ENCODE assay signal across 9 cellular contexts in genomic region chr1:33624991-33625870, GRCh38.
A peak's percentile ranks its signal among the peaks of the same experiment; 100 is the strongest.
DNase-seq lines count a peak whose midpoint lies in the region; ATAC-seq and TF ChIP-seq lines count a peak whose summit lies in the region.
"Had no signal": no experiment of that assay in that cellular context is flagged by ENCODE, and none has a peak within 500 bp of the region (broad histone marks: within the 10 kb centered on the region; RNA-seq: fewer than 3 reads in every experiment).

No MANE protein-coding gene starts in this region.

- H3K4me2 ChIP-seq in Karpas-422 (ENCODE audit: low read depth, low read length, poor library complexity, severe bottlenecking) = no peak overlapping the region

- H3K36me3 ChIP-seq in right atrium auricular region (no peaks in the 10 kb centered on the region), Karpas-422 (ENCODE audit: insufficient read depth, low read length) (no peaks in the 10 kb centered on the region), testis (ENCODE audit: low read depth, missing control alignments) (no peaks in the 10 kb centered on the region)

- no peak for TF ChIP-seq POLR2A in testis (IDR thresholded peaks at IDR 0.05)

- H3K9me3 ChIP-seq in right atrium auricular region (no peaks in the 10 kb centered on the region), Karpas-422 (ENCODE audit: low read length) (no peaks in the 10 kb centered on the region), testis (no peaks in the 10 kb centered on the region)

- H3K79me2 ChIP-seq in Karpas-422 (ENCODE audit: low read length) = no peaks in the 10 kb centered on the region

- H3K9ac ChIP-seq in Karpas-422 (ENCODE audit: low read length) = no peak overlapping the region

- H3K4me1 ChIP-seq in right atrium auricular region (no peaks in the 10 kb centered on the region), Karpas-422 (ENCODE audit: low read length) (no peaks in the 10 kb centered on the region), testis (no peaks in the 10 kb centered on the region)

- 66 to 81% methylated on average over 21 to 35 of the region's 35 CpGs for WGBS in testis, 2 donors

- H3K4me3 ChIP-seq in right atrium auricular region = no peak overlapping the region
- H3K4me3 ChIP-seq in Karpas-422 (ENCODE audit: low read length) = no peak overlapping the region
- no peak overlapping the region for H3K4me3 ChIP-seq in choroid plexus epithelial cell (ENCODE audit: low read depth, low read length)
- no peak overlapping the region for H3K4me3 ChIP-seq in testis

- no peak overlapping the region for H2AFZ ChIP-seq in Karpas-422 (ENCODE audit: low read length)

- H3K9me2 ChIP-seq in Karpas-422 (replicated peaks; ENCODE audit: insufficient read depth, low read length) = no peaks in the 10 kb centered on the region

- no peak for ATAC-seq in Right ventricle myocardium superior (ENCODE audit: poor library complexity)
- no peak for ATAC-seq in GM18867 (IDR thresholded peaks at IDR 0.05; ENCODE audit: unreplicated experiment)

- no peaks in the 10 kb centered on the region for H4K20me1 ChIP-seq in Karpas-422 (ENCODE audit: insufficient read depth, low read depth, low read length)

- no peaks in the 10 kb centered on the region for H3K27me3 ChIP-seq in right atrium auricular region
- 0 out of 2 replicates have a peak, but pooled peaks cover 3% of the 10 kb centered on the region for H3K27me3 ChIP-seq in Karpas-422 (ENCODE audit: low read length)
- H3K27me3 ChIP-seq in testis = no peaks in the 10 kb centered on the region

- H3K27ac ChIP-seq in right atrium auricular region (no peak overlapping the region), Karpas-422 (ENCODE audit: low read length) (no peak overlapping the region), testis (no peak overlapping the region)

- peak; percentile 18 for DNase-seq in right atrium auricular region (ENCODE audit: low spot score)
- no peak for DNase-seq in Right ventricle myocardium superior
- peak; percentile 76 for DNase-seq in Karpas-422
- DNase-seq in choroid plexus epithelial cell (ENCODE audit: low read depth) = no peak
- DNase-seq in testis = peak; percentile 61
- DNase-seq in NCI-H1417 (lab: John Stamatoyannopoulos, UW) = no peak
- DNase-seq in head of caudate nucleus = no peak
- DNase-seq: central memory CD4-positive, alpha-beta T cell had no signal

- no peak for TF ChIP-seq CTCF in right atrium auricular region (IDR thresholded peaks at IDR 0.05)
- peak; percentile 25 for TF ChIP-seq CTCF in choroid plexus epithelial cell (conservative IDR thresholded peaks at IDR 0.05; ENCODE audit: low read depth, low read length)
- TF ChIP-seq CTCF in testis (IDR thresholded peaks at IDR 0.05) = peak in 2 of 3 experiments; percentile 35 to 52

- intact Hi-C loops in Right ventricle myocardium superior (cut with DNase I) (no loop called here), testis (cut with DNase I; ENCODE audit: low total_unique reads) (no loop called here), head of caudate nucleus (cut with DNase I) (no loop called here)

Comparison
In these comparisons a context has a peak if more than half of its experiments do, and no peak if none do; other contexts are left out.
1. DNase-seq: peak in right atrium auricular region (single experiment), Karpas-422 (single experiment) and testis (single experiment); none in Right ventricle myocardium superior (single experiment), choroid plexus epithelial cell (single experiment), NCI-H1417 (0 of 3) and head of caudate nucleus (0 of 42).
2. CTCF ChIP-seq: peak in choroid plexus epithelial cell (single experiment) and testis (2 of 3); none in right atrium auricular region (0 of 2).